ENCODE assay signal across 8 cellular contexts in the genomic region with DNA sequence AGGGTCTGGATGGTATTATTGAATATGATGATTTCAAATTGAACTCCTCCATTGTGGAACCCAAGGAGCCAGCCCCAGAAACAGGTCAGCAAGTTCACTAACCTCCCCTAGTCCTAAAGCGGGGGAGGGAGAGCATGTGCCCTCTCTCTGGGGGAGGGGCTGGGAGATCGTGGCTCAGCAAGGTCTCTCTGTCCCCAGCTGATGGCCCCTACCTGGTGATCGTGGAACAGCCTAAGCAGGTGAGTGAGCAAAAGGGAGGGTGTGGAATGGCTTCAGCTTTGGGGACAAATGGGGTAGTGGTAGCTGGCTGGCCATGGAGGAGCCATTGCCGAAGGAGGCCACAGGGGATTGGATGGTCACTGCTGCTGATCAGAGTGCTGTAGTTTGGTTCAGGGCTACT.
A peak's percentile ranks its signal among the peaks of the same experiment; 100 is the strongest.
DNase-seq lines count a peak whose midpoint lies in the region; ATAC-seq and TF ChIP-seq lines count a peak whose summit lies in the region.

No MANE protein-coding gene starts in this region.

- peaks cover 35 to 45% of the 10 kb centered on the region in 2 donors for H3K4me1 Mint-ChIP-seq in effector memory CD8-positive, alpha-beta T cell (ENCODE audit: low read depth in 2 of 2)

- H2AFZ ChIP-seq in OCI-LY1 (ENCODE audit: low read length) (no peak overlapping the region), neuron (ENCODE audit: low read depth, low read length) (no peak overlapping the region)

- H3K36me3 ChIP-seq in BLaER1 treated with 17β-estradiol and CSF1 and Interleukin-3, amounts not matched to agents 10 nM and 100 nM: peaks cover 4 to 44% (median 28%) of the 10 kb centered on the region in 11 experiments; a peak in 21 of 22 replicates
- H3K36me3 ChIP-seq in OCI-LY1 (ENCODE audit: insufficient read depth, low read length): no peaks in the 10 kb centered on the region; the same call in 1 of the 2 replicates
- peaks cover 13% of the 10 kb centered on the region for H3K36me3 ChIP-seq in neuron (ENCODE audit: insufficient read depth, low read length)

- H3K27me3 Mint-ChIP-seq in effector memory CD8-positive, alpha-beta T cell: no peaks in the 10 kb centered on the region

- ATAC-seq in effector memory CD8-positive, alpha-beta T cell (replicated peaks): no peak

- no peaks in the 10 kb centered on the region for H3K9me2 ChIP-seq in OCI-LY1 (ENCODE audit: low read depth, low read length)

- no peak for DNase-seq in effector memory CD8-positive, alpha-beta T cell
- DNase-seq in Kasumi-1 (lab: John Stamatoyannopoulos, UW) (no peak), AG08396 (ENCODE audit: low spot score) (no peak), inferior parietal cortex (ENCODE audit: extremely low spot score) (no peak)
- DNase-seq in activated effector memory CD4-positive, alpha-beta T cell treated with Interleukin-2 at 50 U/mL for 16 hours: no peak

- H3K79me2 ChIP-seq in OCI-LY1 (ENCODE audit: insufficient read depth, low read length): no peaks in the 10 kb centered on the region

- H3K4me3 Mint-ChIP-seq in effector memory CD8-positive, alpha-beta T cell: peak overlapping the region; percentile 90 to 94

- peaks cover 0 to 48% (median 22%) of the 10 kb centered on the region in 11 experiments; a peak in 15 of 22 replicates for H4K20me1 ChIP-seq in BLaER1 treated with 17β-estradiol and CSF1 and Interleukin-3, amounts not matched to agents 10 nM and 100 nM
- H4K20me1 ChIP-seq in OCI-LY1 (ENCODE audit: insufficient read depth, low read length): no peaks in the 10 kb centered on the region

- no peak for TF ChIP-seq CTCF in OCI-LY1 (IDR thresholded peaks at IDR 0.05; ENCODE audit: low read length)

- peak overlapping the region; percentile 100 for H3K27ac Mint-ChIP-seq in effector memory CD8-positive, alpha-beta T cell

- H3K9me3 ChIP-seq in BLaER1 treated with 17β-estradiol and CSF1 and Interleukin-3, amounts not matched to agents 10 nM and 100 nM (replicated peaks in 1 of 11): no peaks in the 10 kb centered on the region
- H3K9me3 ChIP-seq in OCI-LY1 (ENCODE audit: low read length): no peaks in the 10 kb centered on the region
- H3K9me3 ChIP-seq in neuron (ENCODE audit: low read length): no peaks in the 10 kb centered on the region

- H3K9me3 Mint-ChIP-seq in effector memory CD8-positive, alpha-beta T cell: no peaks in the 10 kb centered on the region

- H3K36me3 Mint-ChIP-seq in effector memory CD8-positive, alpha-beta T cell (ENCODE audit: insufficient read depth): peaks cover 89% of the 10 kb centered on the region

- H3K4me3 ChIP-seq in BLaER1 treated with 17β-estradiol and CSF1 and Interleukin-3, amounts not matched to agents 10 nM and 100 nM: peak overlapping the region; percentile 64 to 91 (median 76)
- peak overlapping the region; percentile 79 for H3K4me3 ChIP-seq in OCI-LY1 (ENCODE audit: low read depth, low read length, poor library complexity, severe bottlenecking)
- H3K4me3 ChIP-seq in neuron (ENCODE audit: low read length): peak overlapping the region; percentile 54

- no peaks in the 10 kb centered on the region for H3F3A ChIP-seq in OCI-LY1 (ENCODE audit: insufficient read depth, low read length)

- H3K27me3 ChIP-seq in BLaER1 treated with 17β-estradiol and CSF1 and Interleukin-3, amounts not matched to agents 10 nM and 100 nM: no peaks in the 10 kb centered on the region
- H3K27me3 ChIP-seq in OCI-LY1 (ENCODE audit: insufficient read depth, low read length): no peaks in the 10 kb centered on the region
- no peaks in the 10 kb centered on the region for H3K27me3 ChIP-seq in neuron (ENCODE audit: insufficient read depth, low read length)

- peak overlapping the region; percentile 58 to 97 (median 87) for H3K27ac ChIP-seq in BLaER1 treated with 17β-estradiol and CSF1 and Interleukin-3, amounts not matched to agents 10 nM and 100 nM
- peak overlapping the region; percentile 60 for H3K27ac ChIP-seq in OCI-LY1 (ENCODE audit: low read depth, low read length, poor library complexity, severe bottlenecking)

- H3K4me1 ChIP-seq in BLaER1 treated with 17β-estradiol and CSF1 and Interleukin-3, amounts not matched to agents 10 nM and 100 nM: peaks cover 42 to 56% (median 50%) of the 10 kb centered on the region in 10 experiments
- peaks cover 26% of the 10 kb centered on the region for H3K4me1 ChIP-seq in OCI-LY1 (ENCODE audit: insufficient read depth, low read length, severe bottlenecking)
- H3K4me1 ChIP-seq in neuron (ENCODE audit: insufficient read depth, low read length): peaks cover 24% of the 10 kb centered on the region

- peak overlapping the region; percentile 86 to 100 (median 97) for H3K4me2 ChIP-seq in BLaER1 treated with 17β-estradiol and CSF1 and Interleukin-3, amounts not matched to agents 10 nM and 100 nM
- peak overlapping the region; percentile 79 for H3K4me2 ChIP-seq in OCI-LY1 (ENCODE audit: low read length)

- H3K9ac ChIP-seq in BLaER1 treated with 17β-estradiol and CSF1 and Interleukin-3, amounts not matched to agents 10 nM and 100 nM: peak overlapping the region; percentile 78 to 97 (median 86)
- H3K9ac ChIP-seq in OCI-LY1 (ENCODE audit: low read length): peak overlapping the region; percentile 73
